2 cellular contexts compared by ENCODE assay signal in the genomic region with DNA sequence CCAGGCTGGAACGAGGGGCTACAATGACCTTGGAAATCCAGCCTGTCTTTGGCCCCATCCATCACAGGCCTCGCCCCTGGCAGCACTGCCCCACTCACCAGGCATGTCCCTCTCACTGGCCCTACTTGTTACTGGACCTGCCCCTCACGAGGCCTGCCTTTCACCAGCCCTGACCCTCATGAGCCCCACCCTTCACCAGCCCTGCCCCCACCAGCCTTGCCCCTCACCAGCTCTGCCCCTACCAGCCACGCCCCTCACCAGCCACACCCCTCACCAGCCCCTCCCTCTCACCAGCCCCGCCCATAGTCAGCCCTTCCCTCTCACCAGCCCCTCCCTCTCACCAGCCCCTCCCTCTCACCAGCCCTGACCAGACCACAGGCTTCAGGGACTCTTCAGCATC.
TF ChIP-seq lines count a peak whose summit lies in the region.

No MANE protein-coding gene starts in this region.

TF ChIP-seq in HCT116, 20 proteins besides CTCF, POLR2A, EP300 and RAD21:
- TF ChIP-seq EZH2 (IDR thresholded peaks at IDR 0.05) (no peak), JUND (IDR thresholded peaks at IDR 0.05) (no peak)

TF ChIP-seq in HepG2, 621 proteins besides CTCF, POLR2A, EP300 and RAD21:
- TF ChIP-seq, protein P1, sequence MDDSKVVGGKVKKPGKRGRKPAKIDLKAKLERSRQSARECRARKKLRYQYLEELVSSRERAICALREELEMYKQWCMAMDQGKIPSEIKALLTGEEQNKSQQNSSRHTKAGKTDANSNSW (CRISPR knock-in tag; IDR thresholded peaks at IDR 0.05; ENCODE audit: borderline replicate concordance): no peak
- TF ChIP-seq ZC3H4 (CRISPR knock-in tag; IDR thresholded peaks at IDR 0.05; ENCODE audit: borderline replicate concordance) (no peak), ZNF121 (CRISPR knock-in tag; IDR thresholded peaks at IDR 0.05) (no peak), JUND (CRISPR knock-in tag; IDR thresholded peaks at IDR 0.05) (no peak), STAG1 (CRISPR knock-in tag; IDR thresholded peaks at IDR 0.05) (no peak), SNRNP70 (IDR thresholded peaks at IDR 0.05; ENCODE audit: low read depth, low read length) (no peak), TAF1 (CRISPR knock-in tag; IDR thresholded peaks at IDR 0.05) (no peak), ARNT (IDR thresholded peaks at IDR 0.05) (no peak), ZNF547 (CRISPR knock-in tag; IDR thresholded peaks at IDR 0.05) (no peak), ZNF484 (CRISPR knock-in tag; IDR thresholded peaks at IDR 0.05; ENCODE audit: borderline replicate concordance, low read depth) (no peak), NBN (conservative IDR thresholded peaks at IDR 0.05) (no peak), ZNF775 (CRISPR knock-in tag; IDR thresholded peaks at IDR 0.05; ENCODE audit: borderline replicate concordance) (no peak), ZNF841 (CRISPR knock-in tag; IDR thresholded peaks at IDR 0.05; ENCODE audit: borderline replicate concordance) (no peak), SMC3 (IDR thresholded peaks at IDR 0.05; ENCODE audit: low read length) (no peak), RXRB (CRISPR knock-in tag; IDR thresholded peaks at IDR 0.05; ENCODE audit: borderline replicate concordance) (no peak)
- TF ChIP-seq, protein P2, sequence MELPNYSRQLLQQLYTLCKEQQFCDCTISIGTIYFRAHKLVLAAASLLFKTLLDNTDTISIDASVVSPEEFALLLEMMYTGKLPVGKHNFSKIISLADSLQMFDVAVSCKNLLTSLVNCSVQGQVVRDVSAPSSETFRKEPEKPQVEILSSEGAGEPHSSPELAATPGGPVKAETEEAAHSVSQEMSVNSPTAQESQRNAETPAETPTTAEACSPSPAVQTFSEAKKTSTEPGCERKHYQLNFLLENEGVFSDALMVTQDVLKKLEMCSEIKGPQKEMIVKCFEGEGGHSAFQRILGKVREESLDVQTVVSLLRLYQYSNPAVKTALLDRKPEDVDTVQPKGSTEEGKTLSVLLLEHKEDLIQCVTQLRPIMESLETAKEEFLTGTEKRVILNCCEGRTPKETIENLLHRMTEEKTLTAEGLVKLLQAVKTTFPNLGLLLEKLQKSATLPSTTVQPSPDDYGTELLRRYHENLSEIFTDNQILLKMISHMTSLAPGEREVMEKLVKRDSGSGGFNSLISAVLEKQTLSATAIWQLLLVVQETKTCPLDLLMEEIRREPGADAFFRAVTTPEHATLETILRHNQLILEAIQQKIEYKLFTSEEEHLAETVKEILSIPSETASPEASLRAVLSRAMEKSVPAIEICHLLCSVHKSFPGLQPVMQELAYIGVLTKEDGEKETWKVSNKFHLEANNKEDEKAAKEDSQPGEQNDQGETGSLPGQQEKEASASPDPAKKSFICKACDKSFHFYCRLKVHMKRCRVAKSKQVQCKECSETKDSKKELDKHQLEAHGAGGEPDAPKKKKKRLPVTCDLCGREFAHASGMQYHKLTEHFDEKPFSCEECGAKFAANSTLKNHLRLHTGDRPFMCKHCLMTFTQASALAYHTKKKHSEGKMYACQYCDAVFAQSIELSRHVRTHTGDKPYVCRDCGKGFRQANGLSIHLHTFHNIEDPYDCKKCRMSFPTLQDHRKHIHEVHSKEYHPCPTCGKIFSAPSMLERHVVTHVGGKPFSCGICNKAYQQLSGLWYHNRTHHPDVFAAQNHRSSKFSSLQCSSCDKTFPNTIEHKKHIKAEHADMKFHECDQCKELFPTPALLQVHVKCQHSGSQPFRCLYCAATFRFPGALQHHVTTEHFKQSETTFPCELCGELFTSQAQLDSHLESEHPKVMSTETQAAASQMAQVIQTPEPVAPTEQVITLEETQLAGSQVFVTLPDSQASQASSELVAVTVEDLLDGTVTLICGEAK (IDR thresholded peaks at IDR 0.05): no peak
- TF ChIP-seq, protein P2 (CRISPR knock-in tag; IDR thresholded peaks at IDR 0.05): no peak
